8 cellular contexts compared by ENCODE assay signal in the genomic region with DNA sequence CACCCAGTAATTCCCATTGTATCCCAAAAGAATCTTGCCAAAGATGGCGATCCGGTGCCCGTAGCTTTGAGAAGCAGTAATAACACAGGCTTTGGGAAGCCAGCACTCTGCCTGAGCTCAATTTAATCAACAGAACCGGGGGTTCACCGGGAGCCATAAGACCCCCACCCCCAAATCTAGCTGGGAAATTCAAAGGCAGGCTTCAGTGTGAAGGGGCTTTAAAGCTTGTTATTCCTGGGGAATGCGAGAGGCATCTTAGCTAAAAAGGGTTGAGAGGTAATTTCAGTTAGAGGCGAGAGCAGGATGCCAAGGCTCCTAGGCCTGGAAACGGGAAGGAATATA.
DNase-seq lines count a peak whose midpoint lies in the region; ATAC-seq and TF ChIP-seq lines count a peak whose summit lies in the region.
"Not testable (repeated sequence)": the region's sequence is repeated elsewhere in the genome, so short reads cannot be mapped to it uniquely, and the experiment has no call there.

No MANE protein-coding gene starts in this region.

- H3K9me3 ChIP-seq in Caco-2; mammary epithelial cell (replicated peaks; ENCODE audit: insufficient read depth, low read length); heart right ventricle; sigmoid colon: not testable (repeated sequence)

- 11% methylated on average over 7 of the region's 8 CpGs for WGBS in mammary epithelial cell (ENCODE audit: low coverage, missing lambda C conversion rate)
- 52 to 58% methylated on average over 7 of the region's 8 CpGs for WGBS in heart right ventricle, 2 donors
- WGBS in sigmoid colon, 2 donors = 80 to 95% methylated on average over 7 of the region's 8 CpGs

- H3K79me2 ChIP-seq in mammary epithelial cell (ENCODE audit: insufficient read depth, low read length) = peaks cover 38% of the 10 kb centered on the region

- H3K4me1 ChIP-seq in Caco-2 = peaks cover 32% of the 10 kb centered on the region
- H3K4me1 ChIP-seq in mammary epithelial cell (ENCODE audit: insufficient read depth, low read length) = peaks cover 18% of the 10 kb centered on the region
- peaks cover 7 to 48% (median 37%) of the 10 kb centered on the region in 9 donors for H3K4me1 ChIP-seq in heart right ventricle
- peaks cover 0 to 34% (median 26%) of the 10 kb centered on the region in 4 donors for H3K4me1 ChIP-seq in sigmoid colon

- not testable (repeated sequence) for TF ChIP-seq EP300 in Ishikawa (IDR thresholded peaks at IDR 0.05; ENCODE audit: borderline replicate concordance); sigmoid colon (IDR thresholded peaks at IDR 0.05)

- H3K4me2 ChIP-seq in mammary epithelial cell (ENCODE audit: insufficient read depth, low read depth, low read length) = not testable (repeated sequence)

- H3K27me3 ChIP-seq in Caco-2 (replicated peaks; ENCODE audit: control insufficient read depth, insufficient read depth, low read length); mammary epithelial cell (ENCODE audit: insufficient read depth, low read length); heart right ventricle; sigmoid colon: not testable (repeated sequence)

- in situ Hi-C loops in mammary epithelial cell (cut with MboI; ENCODE audit: low sequenced_read_pairs in 2 of 2) = not testable (repeated sequence)

- not testable (repeated sequence) for TF ChIP-seq RAD21 in Ishikawa (IDR thresholded peaks at IDR 0.05; ENCODE audit: low read depth)

- H3K27ac Mint-ChIP-seq in Caco-2 (ENCODE audit: unreplicated experiment) = not testable (repeated sequence)
- H3K27ac Mint-ChIP-seq in T-helper 2 cell treated with Interferon-gamma antibody and Interleukin-4, amounts not matched to agents 5 μg/mL and 100 μg/mL, for 36 hours = peak overlapping the region; percentile 47
- H3K27ac Mint-ChIP-seq in mesothelial cell of epicardium (peak overlapping the region; percentile 98), type B pancreatic cell (peak overlapping the region; percentile 92)

- H2AFZ ChIP-seq in mammary epithelial cell (ENCODE audit: low read depth, low read length) = peak overlapping the region; percentile 62

- H3K36me3 ChIP-seq in Caco-2 (ENCODE audit: control insufficient read depth, insufficient read depth, low read length); mammary epithelial cell (ENCODE audit: insufficient read depth, low read length); heart right ventricle; sigmoid colon: not testable (repeated sequence)

- TSS peak; percentile 88 for BruUV-seq in Caco-2 (replicated peaks; lab: Mats Ljungman, UMichigan)
- not testable (repeated sequence) for BruUV-seq in mammary epithelial cell (replicated peaks; lab: Mats Ljungman, UMichigan)

- H3K9ac ChIP-seq in mammary epithelial cell (ENCODE audit: insufficient read depth, low read length) = not testable (repeated sequence)

- not testable (repeated sequence) for ATAC-seq in heart right ventricle

- POLR2A ChIA-PET in Caco-2 (lab: Charles Lee) = interaction anchor here (0.6 kb wide), 1 partner anchor 46 kb away, joined by 3 read pairs; no protein-coding TSS in a partner anchor

- CTCF ChIA-PET in Caco-2 (lab: Charles Lee); mammary epithelial cell (lab: Charles Lee; ENCODE audit: low non-redundant PET): not testable (repeated sequence)

- not testable (repeated sequence) for H3K27me3 Mint-ChIP-seq in Caco-2 (ENCODE audit: insufficient read depth, unreplicated experiment); T-helper 2 cell treated with Interferon-gamma antibody and Interleukin-4, amounts not matched to agents 5 μg/mL and 100 μg/mL, for 36 hours (ENCODE audit: low read depth); mesothelial cell of epicardium (ENCODE audit: low read depth); type B pancreatic cell

- TF ChIP-seq POLR2A in sigmoid colon (IDR thresholded peaks at IDR 0.05) = not testable (repeated sequence)

- TF ChIP-seq CTCF in Caco-2 (IDR thresholded peaks at IDR 0.05; ENCODE audit: insufficient read depth in 1 of 2, low read depth in 1 of 2, low read length in 1 of 2, severe bottlenecking in 1 of 2, unreplicated experiment in 1 of 2); mammary epithelial cell (conservative IDR thresholded peaks at IDR 0.05 in 1 of 2, IDR thresholded peaks at IDR 0.05 in 1 of 2; ENCODE audit: extremely low read depth in 1 of 2, insufficient read depth in 1 of 2, low read depth in 1 of 2, low read length in 2 of 2); heart right ventricle (IDR thresholded peaks at IDR 0.05); mesothelial cell of epicardium (IDR thresholded peaks at IDR 0.05; ENCODE audit: unreplicated experiment); sigmoid colon (IDR thresholded peaks at IDR 0.05); type B pancreatic cell (conservative IDR thresholded peaks at IDR 0.05): not testable (repeated sequence)

- dilution Hi-C loops in mammary epithelial cell (cut with HindIII; ENCODE audit: low sequenced_read_pairs) = not testable (repeated sequence)

- H3K9me3 Mint-ChIP-seq in Caco-2 (ENCODE audit: unreplicated experiment); T-helper 2 cell treated with Interferon-gamma antibody and Interleukin-4, amounts not matched to agents 5 μg/mL and 100 μg/mL, for 36 hours; mesothelial cell of epicardium; type B pancreatic cell: not testable (repeated sequence)

- H3K4me3 ChIP-seq in Caco-2 (ENCODE audit: low read depth, low read length) (peak overlapping the region; percentile 91), heart right ventricle (peak overlapping the region in 5 of 10 donors; percentile 69 to 86 (median 76))
- H3K4me3 ChIP-seq in mammary epithelial cell (replicated peaks in 1 of 3; ENCODE audit: insufficient read depth in 1 of 3, low read depth in 2 of 3, low read length in 3 of 3); sigmoid colon: not testable (repeated sequence)

- H3K27ac ChIP-seq in mammary epithelial cell (ENCODE audit: insufficient read depth, low read depth, low read length) (peak overlapping the region; percentile 48), heart right ventricle (peak overlapping the region; percentile 60 to 98 (median 94)), sigmoid colon (peak overlapping the region; percentile 83 to 96 (median 93))

- H3K4me3 Mint-ChIP-seq in Caco-2 (ENCODE audit: unreplicated experiment) = peak overlapping the region; percentile 86
- not testable (repeated sequence) for H3K4me3 Mint-ChIP-seq in T-helper 2 cell treated with Interferon-gamma antibody and Interleukin-4, amounts not matched to agents 5 μg/mL and 100 μg/mL, for 36 hours
- H3K4me3 Mint-ChIP-seq in mesothelial cell of epicardium = peak overlapping the region; percentile 52
- H3K4me3 Mint-ChIP-seq in type B pancreatic cell = peak overlapping the region; percentile 82

- intact Hi-C loops in Caco-2 (cut with micrococcal nuclease; ENCODE audit: unreplicated experiment) = loop anchor here (2.0 kb wide), 1 partner anchor 34 kb away; no protein-coding TSS in a partner anchor
- intact Hi-C loops in mammary epithelial cell (cut with micrococcal nuclease); heart right ventricle (cut with DNase I): not testable (repeated sequence)
- intact Hi-C loops in sigmoid colon (cut with DNase I) = loop anchor here (5.0 kb wide), 2 partner anchors 36 to 654 kb away; no protein-coding TSS in a partner anchor

- peaks cover 40% of the 10 kb centered on the region for H3K36me3 Mint-ChIP-seq in Caco-2 (ENCODE audit: insufficient read depth, unreplicated experiment)
- peaks cover 19% of the 10 kb centered on the region for H3K36me3 Mint-ChIP-seq in T-helper 2 cell treated with Interferon-gamma antibody and Interleukin-4, amounts not matched to agents 5 μg/mL and 100 μg/mL, for 36 hours (ENCODE audit: low read depth)
- H3K36me3 Mint-ChIP-seq in mesothelial cell of epicardium, type B pancreatic cell: not testable (repeated sequence)

- H4K20me1 ChIP-seq in mammary epithelial cell (ENCODE audit: insufficient read depth, low read length) = not testable (repeated sequence)

- H3K4me1 Mint-ChIP-seq in Caco-2 (ENCODE audit: low read depth, unreplicated experiment) = not testable (repeated sequence)
- peaks cover 12% of the 10 kb centered on the region for H3K4me1 Mint-ChIP-seq in T-helper 2 cell treated with Interferon-gamma antibody and Interleukin-4, amounts not matched to agents 5 μg/mL and 100 μg/mL, for 36 hours (ENCODE audit: low read depth)
- H3K4me1 Mint-ChIP-seq in mesothelial cell of epicardium (peaks cover 29% of the 10 kb centered on the region), type B pancreatic cell (ENCODE audit: unreplicated experiment) (peaks cover 23% of the 10 kb centered on the region)

- not testable (repeated sequence) for DNase-seq in Caco-2; T-helper 2 cell treated with Interferon-gamma antibody and Interleukin-4, amounts not matched to agents 5 μg/mL and 100 μg/mL, for 36 hours (ENCODE audit: low spot score); mammary epithelial cell; heart right ventricle; mesothelial cell of epicardium (ENCODE audit: low spot score in 2 of 2, unreplicated experiment in 2 of 2); sigmoid colon; type B pancreatic cell (ENCODE audit: extremely low spot score, unreplicated experiment)

TF ChIP-seq in Ishikawa, 13 proteins besides CTCF, POLR2A, EP300 and RAD21:
- TF ChIP-seq ZBTB7A (IDR thresholded peaks at IDR 0.05; ENCODE audit: low read depth) = 0 out of 2 replicates have a peak, but pooled peaks have one; percentile 9
